Comparison of ENCODE assay signal across 1 cellular context in genomic region chr3:52705688-52706686, GRCh38.
A peak's percentile ranks its signal among the peaks of the same experiment; 100 is the strongest.
TF ChIP-seq lines count a peak whose summit lies in the region.

TSS of gene GLT8D1 (minus strand) at chr3:52705791. CDS start at chr3:52700460, 5,331 bp downstream.
TSS of gene SPCS1 (plus strand) at chr3:52706106. CDS start at chr3:52706247, 141 bp downstream.

TF ChIP-seq in HepG2, 621 proteins besides CTCF, POLR2A, EP300 and RAD21 (continued from another document):
- 0 out of 2 replicates have a peak, but pooled peaks have one; percentile 11 for TF ChIP-seq ARID5B (CRISPR knock-in tag; IDR thresholded peaks at IDR 0.05)
- no peak for TF ChIP-seq ISX (CRISPR knock-in tag; conservative IDR thresholded peaks at IDR 0.05)
- TF ChIP-seq HMG20B (CRISPR knock-in tag; conservative IDR thresholded peaks at IDR 0.05) = no peak
- TF ChIP-seq CHCHD3 (CRISPR knock-in tag; IDR thresholded peaks at IDR 0.05) = peak; percentile 77; the same call in 1 of the 2 replicates
- TF ChIP-seq GPBP1L1 (CRISPR knock-in tag; IDR thresholded peaks at IDR 0.05) = no peak
- 0 out of 2 replicates have a peak, but pooled peaks have one; percentile 7 for TF ChIP-seq STAG1 (CRISPR knock-in tag; IDR thresholded peaks at IDR 0.05)
- no peak for TF ChIP-seq ZNF607 (CRISPR knock-in tag; IDR thresholded peaks at IDR 0.05; ENCODE audit: borderline replicate concordance)
- TF ChIP-seq ZNF552 (CRISPR knock-in tag; IDR thresholded peaks at IDR 0.05; ENCODE audit: borderline replicate concordance) = peak; percentile 51; the same call in 1 of the 2 replicates
- TF ChIP-seq ZNF460 (CRISPR knock-in tag; IDR thresholded peaks at IDR 0.05; ENCODE audit: borderline replicate concordance) = peak; percentile 34; the same call in 1 of the 2 replicates
